24 cellular contexts compared by ENCODE assay signal in genomic region chr2:144346229-144346628, GRCh38.
"Had no signal": no experiment of that assay in that cellular context is flagged by ENCODE, and none has a peak within 500 bp of the region (broad histone marks: within the 10 kb centered on the region; RNA-seq: fewer than 3 reads in every experiment).

No MANE protein-coding gene starts in this region.

- H3K4me3 Mint-ChIP-seq: naive thymus-derived CD4-positive, alpha-beta T cell; nephron; stimulated activated effector memory CD8-positive, alpha-beta T cell treated with anti-CD3 and anti-CD28 coated beads, Interleukin-12 subunit alpha, Interleukin-12 subunit beta, amount 100 ng/mL, for 72 hours; type B pancreatic cell had no signal

- H3K36me3 ChIP-seq: gastrocnemius medialis, left lung, prostate gland, right atrium auricular region, sigmoid colon, stomach, thyroid gland had no signal

- H3K4me1 ChIP-seq: left lung, prostate gland, sigmoid colon, stomach had no signal

- H3K9me3 Mint-ChIP-seq: naive thymus-derived CD4-positive, alpha-beta T cell; nephron; stimulated activated effector memory CD8-positive, alpha-beta T cell treated with anti-CD3 and anti-CD28 coated beads, Interleukin-12 subunit alpha, Interleukin-12 subunit beta, amount 100 ng/mL, for 72 hours; type B pancreatic cell had no signal

- H3K27me3 Mint-ChIP-seq: naive thymus-derived CD4-positive, alpha-beta T cell had no signal

- H3K36me3 Mint-ChIP-seq: naive thymus-derived CD4-positive, alpha-beta T cell; stimulated activated effector memory CD8-positive, alpha-beta T cell treated with anti-CD3 and anti-CD28 coated beads, Interleukin-12 subunit alpha, Interleukin-12 subunit beta, amount 100 ng/mL, for 72 hours; type B pancreatic cell had no signal

- H3K27me3 ChIP-seq: dorsolateral prefrontal cortex, gastrocnemius medialis, left lung, right atrium auricular region, sigmoid colon, stomach, thyroid gland had no signal

- H3K27ac ChIP-seq: dorsolateral prefrontal cortex, epithelial cell of prostate, gastrocnemius medialis, left lung, prostate gland, right atrium auricular region, sigmoid colon, stomach had no signal

- H3K9me3 ChIP-seq: gastrocnemius medialis, left lung, prostate gland, right atrium auricular region, sigmoid colon, stomach, thyroid gland had no signal

- H3K27ac Mint-ChIP-seq: naive thymus-derived CD4-positive, alpha-beta T cell; stimulated activated effector memory CD8-positive, alpha-beta T cell treated with anti-CD3 and anti-CD28 coated beads, Interleukin-12 subunit alpha, Interleukin-12 subunit beta, amount 100 ng/mL, for 72 hours; type B pancreatic cell had no signal

- DNase-seq: dorsolateral prefrontal cortex; effector CD4-positive, alpha-beta T cell; foreskin fibroblast; gastrocnemius medialis; head of caudate nucleus; left cardiac atrium; left lung; mesenchymal stem cell; midbrain; naive thymus-derived CD4-positive, alpha-beta T cell; nucleus accumbens; sigmoid colon; stimulated activated CD4-positive, alpha-beta T cell treated with anti-CD3 and anti-CD28 coated beads, Interleukin-2, amount 100 ng/mL, for 24 hours; stimulated activated CD4-positive, alpha-beta T cell treated with anti-CD3 and anti-CD28 coated beads, Interleukin-4, amount 100 ng/mL, for 24 hours; stimulated activated naive CD4-positive, alpha-beta T cell treated with Interleukin-2 at 50 U/mL for 16 hours; stomach; thyroid gland had no signal

- H3K4me3 ChIP-seq: dorsolateral prefrontal cortex, gastrocnemius medialis, left lung, prostate gland, right atrium auricular region, sigmoid colon, stomach, thyroid gland had no signal

- ATAC-seq: esophagus mucosa; gastrocnemius medialis; left cardiac atrium; left lung; naive thymus-derived CD4-positive, alpha-beta T cell; stimulated activated effector memory CD8-positive, alpha-beta T cell treated with anti-CD3 and anti-CD28 coated beads, Interleukin-12 subunit alpha, Interleukin-12 subunit beta, amount 100 ng/mL, for 72 hours had no signal
